ENCODE assay signal across 8 cellular contexts in genomic region chr11:87300640-87301381, GRCh38.
DNase-seq lines count a peak whose midpoint lies in the region; ATAC-seq and TF ChIP-seq lines count a peak whose summit lies in the region.

No MANE protein-coding gene starts in this region.

- H3K4me3 Mint-ChIP-seq in progenitor cell of endocrine pancreas (ENCODE audit: low read depth) (no peak overlapping the region), CD14-positive monocyte (no peak overlapping the region)

- H3K4me1 Mint-ChIP-seq in progenitor cell of endocrine pancreas (ENCODE audit: low read depth) (peaks cover 3% of the 10 kb centered on the region), CD14-positive monocyte (no peaks in the 10 kb centered on the region)

- H3K36me3 Mint-ChIP-seq in progenitor cell of endocrine pancreas (ENCODE audit: insufficient read depth) (no peaks in the 10 kb centered on the region), CD14-positive monocyte (peaks cover 1 to 7% of the 10 kb centered on the region in 2 donors)

- ATAC-seq in HG03159 (IDR thresholded peaks at IDR 0.05; ENCODE audit: unreplicated experiment) (peak; percentile 74), GM21360 (IDR thresholded peaks at IDR 0.05; ENCODE audit: unreplicated experiment) (no peak)

- no peaks in the 10 kb centered on the region for H3K9me3 Mint-ChIP-seq in progenitor cell of endocrine pancreas (ENCODE audit: low read depth)
- peaks cover 0 to 12% (median 6%) of the 10 kb centered on the region in 7 donors for H3K9me3 Mint-ChIP-seq in CD14-positive monocyte

- peak overlapping the region; percentile 50 for H3K27ac ChIP-seq in VCaP

- no peaks in the 10 kb centered on the region for H3K27me3 Mint-ChIP-seq in progenitor cell of endocrine pancreas
- H3K27me3 Mint-ChIP-seq in CD14-positive monocyte (ENCODE audit: low read depth in 3 of 3): no peaks in the 10 kb centered on the region

- DNase-seq in NCI-H82 (lab: John Stamatoyannopoulos, UW): peak; percentile 17
- no peak for DNase-seq in NCI-H82 treated with DMSO at 0.1 percent for 48 hours (lab: John Stamatoyannopoulos, UW; ENCODE audit: unreplicated experiment)
- DNase-seq in progenitor cell of endocrine pancreas (ENCODE audit: low spot score, unreplicated experiment): no peak
- DNase-seq in CD14-positive monocyte (ENCODE audit: low spot score): no peak
- DNase-seq in stimulated activated CD4-positive, alpha-beta T cell treated with anti-CD3 and anti-CD28 coated beads, Interleukin-2, amount 100 ng/mL, for 24 hours: no peak

- peak; percentile 44 for TF ChIP-seq CTCF in VCaP (conservative IDR thresholded peaks at IDR 0.05)
- TF ChIP-seq CTCF in progenitor cell of endocrine pancreas (IDR thresholded peaks at IDR 0.05; ENCODE audit: unreplicated experiment): no peak
- no peak for TF ChIP-seq CTCF in CD14-positive monocyte (IDR thresholded peaks at IDR 0.05)

- intact Hi-C loops in CD14-positive monocyte (cut with micrococcal nuclease): no loop called here

- peak overlapping the region; percentile 33 for H3K27ac Mint-ChIP-seq in progenitor cell of endocrine pancreas
- no peak overlapping the region for H3K27ac Mint-ChIP-seq in CD14-positive monocyte
